In the genomic region with DNA sequence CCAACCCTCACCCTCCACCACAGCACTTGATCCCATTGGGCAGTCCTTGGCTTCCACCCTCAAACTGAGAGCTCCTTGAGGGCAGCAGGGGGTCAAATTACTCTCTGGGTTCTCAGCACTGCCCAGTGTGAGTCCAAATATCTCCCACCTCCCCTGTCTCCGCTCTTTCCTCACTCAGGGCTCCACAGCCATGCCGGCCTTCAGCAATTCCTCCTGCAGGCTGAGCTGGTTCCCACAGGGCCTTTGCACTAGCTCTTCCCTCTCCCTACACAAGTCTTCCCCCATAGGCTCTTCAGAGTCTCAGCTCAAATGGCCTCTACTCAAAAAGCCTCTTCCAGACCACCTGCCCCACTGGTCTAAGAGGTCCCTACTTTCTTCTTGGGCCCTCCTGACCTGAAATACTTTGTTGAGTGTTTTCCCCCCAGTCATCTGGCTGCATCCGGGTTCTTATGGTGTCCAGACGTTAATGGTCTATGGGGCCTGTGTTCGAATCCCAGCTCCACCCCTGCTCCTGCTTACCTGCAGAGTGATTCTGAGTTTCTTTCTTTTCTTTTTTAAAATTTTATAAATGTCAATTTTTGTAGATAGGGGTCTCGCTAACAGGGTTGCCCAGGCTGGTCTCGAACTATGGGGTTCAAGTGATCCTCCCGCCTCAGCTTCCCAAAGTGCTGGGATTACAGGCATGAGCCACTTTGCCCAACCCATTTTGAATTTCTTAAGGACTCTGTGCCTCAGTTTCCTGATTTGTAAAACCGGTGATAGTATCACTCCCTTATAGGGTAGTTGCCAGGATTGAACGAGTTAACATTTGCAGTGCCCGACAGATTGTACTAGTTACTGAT, we compare ENCODE assay signal across 8 cellular contexts. TPM values are rescaled to one million over a fixed set of nuclear protein-coding genes. Genes with fewer than 3 reads are reported as not detected.
DNase-seq lines count a peak whose midpoint lies in the region; ATAC-seq and TF ChIP-seq lines count a peak whose summit lies in the region.

No MANE protein-coding gene starts in this region.

- peak overlapping the region; percentile 87 for H3K4me3 ChIP-seq in AG09309 (ENCODE audit: control insufficient read depth, low read depth, low read length)
- peak overlapping the region; percentile 78 for H3K4me3 ChIP-seq in MG63
- H3K4me3 ChIP-seq in duodenal mucosa (ENCODE audit: low read depth in 1 of 2, low read length in 2 of 2) = peak overlapping the region; percentile 86 to 92

- peak overlapping the region; percentile 95 to 97 for H3K27ac Mint-ChIP-seq in natural killer cell treated with Interleukin-12 subunit alpha and Interleukin-12 subunit beta and Interleukin-15 and Interleukin-18, amount 100 ng/mL, for 72 hours

- H3K9ac ChIP-seq in duodenal mucosa (ENCODE audit: low read depth in 1 of 2, low read length in 2 of 2) = peak overlapping the region; percentile 55 to 95

- no peaks in the 10 kb centered on the region for H3K36me3 Mint-ChIP-seq in natural killer cell treated with Interleukin-12 subunit alpha and Interleukin-12 subunit beta and Interleukin-15 and Interleukin-18, amount 100 ng/mL, for 72 hours

- ATAC-seq in natural killer cell treated with Interleukin-12 subunit alpha and Interleukin-12 subunit beta and Interleukin-15 and Interleukin-18, amount 100 ng/mL, for 72 hours = no peak

- H3K36me3 ChIP-seq in MG63 (peaks cover 3% of the 10 kb centered on the region; the same call in 1 of the 2 replicates), duodenal mucosa (ENCODE audit: control insufficient read depth in 1 of 2, insufficient read depth in 2 of 2, low read length in 2 of 2) (no peaks in the 10 kb centered on the region)

- peaks cover 23 to 35% of the 10 kb centered on the region in 2 donors for H3K4me1 ChIP-seq in duodenal mucosa (ENCODE audit: control insufficient read depth in 1 of 2, insufficient read depth in 2 of 2, low read length in 2 of 2)

- peaks cover 32 to 33% of the 10 kb centered on the region in 2 donors for H3K4me1 Mint-ChIP-seq in natural killer cell treated with Interleukin-12 subunit alpha and Interleukin-12 subunit beta and Interleukin-15 and Interleukin-18, amount 100 ng/mL, for 72 hours (ENCODE audit: low read depth in 2 of 2)

- H3K9me3 ChIP-seq in MG63 = no peaks in the 10 kb centered on the region; the same call in 1 of the 2 replicates
- no peaks in the 10 kb centered on the region for H3K9me3 ChIP-seq in duodenal mucosa (ENCODE audit: control insufficient read depth in 1 of 2, low read length in 2 of 2)

- H3K27me3 Mint-ChIP-seq in natural killer cell treated with Interleukin-12 subunit alpha and Interleukin-12 subunit beta and Interleukin-15 and Interleukin-18, amount 100 ng/mL, for 72 hours = peaks cover 0 to 2% of the 10 kb centered on the region in 2 donors

- peak overlapping the region; percentile 98 for H3K4me3 Mint-ChIP-seq in natural killer cell treated with Interleukin-12 subunit alpha and Interleukin-12 subunit beta and Interleukin-15 and Interleukin-18, amount 100 ng/mL, for 72 hours

- H3K27ac ChIP-seq in duodenal mucosa (ENCODE audit: low read depth, low read length) = peak overlapping the region; percentile 95

- no peaks in the 10 kb centered on the region for H3K27me3 ChIP-seq in MG63
- no peaks in the 10 kb centered on the region for H3K27me3 ChIP-seq in duodenal mucosa (ENCODE audit: control insufficient read depth in 1 of 2, insufficient read depth in 2 of 2, low read length in 2 of 2)

- DNase-seq in AG09309 (ENCODE audit: low read depth) (no peak), MG63 (no peak), putamen (ENCODE audit: low spot score) (no peak), glomerular visceral epithelial cell (ENCODE audit: extremely low spot score) (no peak), RPMI8226 (no peak)
- no peak for DNase-seq in natural killer cell treated with Interleukin-12 subunit alpha and Interleukin-12 subunit beta and Interleukin-15 and Interleukin-18, amount 100 ng/mL, for 72 hours (ENCODE audit: low spot score)
- no peak for DNase-seq in stimulated activated naive CD4-positive, alpha-beta T cell treated with Interleukin-2 at 50 U/mL for 16 hours (lab: John Stamatoyannopoulos, UW)

- no peak for TF ChIP-seq CTCF in AG09309 (IDR thresholded peaks at IDR 0.05; ENCODE audit: control insufficient read depth, insufficient read depth, low read depth, low read length, missing control alignments)

- H3K9me3 Mint-ChIP-seq in natural killer cell treated with Interleukin-12 subunit alpha and Interleukin-12 subunit beta and Interleukin-15 and Interleukin-18, amount 100 ng/mL, for 72 hours = no peaks in the 10 kb centered on the region

RNA-seq across cellular contexts. Expression of gene IL4R, which starts 1.0 kb away (rescaled TPM):
- total RNA-seq in MG63 (2014; rRNA removed; shearing (Covaris generic); ENCODE audit: low replicate concordance) = 26.1 and 40.9 TPM in 2 replicates
- total RNA-seq in natural killer cell treated with Interleukin-12 subunit alpha and Interleukin-12 subunit beta and Interleukin-15 and Interleukin-18, amount 100 ng/mL, for 72 hours = 100 to 1,000 TPM; 213 to 224 TPM

RNA-seq across cellular contexts. Expression of gene NSMCE1, which starts 44.2 kb away (rescaled TPM):
- 51.7 and 66.6 TPM in 2 replicates for total RNA-seq in MG63 (2014; rRNA removed; shearing (Covaris generic); ENCODE audit: low replicate concordance)
- total RNA-seq in natural killer cell treated with Interleukin-12 subunit alpha and Interleukin-12 subunit beta and Interleukin-15 and Interleukin-18, amount 100 ng/mL, for 72 hours = 10 to 100 TPM; 37.7 to 50.4 TPM
